8 cellular contexts compared by ENCODE assay signal in genomic region chr3:47421741-47422649, GRCh38. TPM values are rescaled to one million over a fixed set of nuclear protein-coding genes. Genes with fewer than 3 reads are reported as not detected.
DNase-seq lines count a peak whose midpoint lies in the region; ATAC-seq and TF ChIP-seq lines count a peak whose summit lies in the region.

No MANE protein-coding gene starts in this region.

- H3K4me1 ChIP-seq in gastroesophageal sphincter (peaks cover 0 to 19% (median 11%) of the 10 kb centered on the region in 3 donors), sigmoid colon (peaks cover 0 to 18% (median 12%) of the 10 kb centered on the region in 4 donors)

- WGBS in gastroesophageal sphincter (ENCODE audit: low coverage in 1 of 2), 2 donors: 100% methylated on average over 1 of the region's 13 CpGs; no CpG with 5 or more reads in 1 of the 2 donors
- 74 to 83% methylated on average over 13 of the region's 13 CpGs for WGBS in sigmoid colon, 2 donors

- intact Hi-C loops in sigmoid colon (cut with DNase I): loop anchor here (1.0 kb wide), 1 partner anchor 54 kb away; no protein-coding TSS in a partner anchor

- H3K27me3 ChIP-seq in gastroesophageal sphincter (no peaks in the 10 kb centered on the region), sigmoid colon (no peaks in the 10 kb centered on the region)

- no peak overlapping the region for H3K4me3 ChIP-seq in gastroesophageal sphincter
- H3K4me3 ChIP-seq in sigmoid colon: no peak overlapping the region

- DNase-seq in HS-27A (ENCODE audit: low read depth) (peak; percentile 20), sigmoid colon (peak; percentile 68), NCI-H2081 (lab: John Stamatoyannopoulos, UW) (no peak)
- DNase-seq in activated CD8-positive, alpha-beta memory T cell treated with anti-CD3 and anti-CD28 coated beads, Interleukin-2, amount 10 ng/mL, durations not matched to agents 7 days and 5 days: no peak

- H3K4me1 Mint-ChIP-seq in activated CD8-positive, alpha-beta memory T cell treated with anti-CD3 and anti-CD28 coated beads, Interleukin-2, amount 10 ng/mL, durations not matched to agents 7 days and 5 days: peaks cover 20% of the 10 kb centered on the region

- peak overlapping the region; percentile 44 for H3K27ac ChIP-seq in C4-2B
- H3K27ac ChIP-seq in gastroesophageal sphincter: peak overlapping the region in 3 of 4 donors; percentile 71 to 74 (median 72)
- H3K27ac ChIP-seq in sigmoid colon: peak overlapping the region; percentile 55 to 76 (median 69)

- TF ChIP-seq CTCF in C4-2B (conservative IDR thresholded peaks at IDR 0.05) (no peak; the same call in 1 of the 2 replicates), gastroesophageal sphincter (IDR thresholded peaks at IDR 0.05) (peak in 2 of 4 experiments; percentile 8 to 13), sigmoid colon (IDR thresholded peaks at IDR 0.05) (no peak)

- CTCF ChIA-PET in activated CD8-positive, alpha-beta memory T cell treated with anti-CD3 and anti-CD28 coated beads, Interleukin-2, amount 10 ng/mL, durations not matched to agents 7 days and 5 days (lab: Charles Lee): interaction anchor here (0.6 to 6.0 kb wide), 27 partner anchors 9 to 367 kb away, joined by 3 to 89 read pairs (median 5); partner anchors contain the start of genes ELP6, PTPN23 and SCAP

- TF ChIP-seq EP300 in gastroesophageal sphincter (IDR thresholded peaks at IDR 0.05) (no peak), sigmoid colon (IDR thresholded peaks at IDR 0.05) (no peak)

- H3K36me3 Mint-ChIP-seq in activated CD8-positive, alpha-beta memory T cell treated with anti-CD3 and anti-CD28 coated beads, Interleukin-2, amount 10 ng/mL, durations not matched to agents 7 days and 5 days: peaks cover 4% of the 10 kb centered on the region

- H3K36me3 ChIP-seq in gastroesophageal sphincter (peaks cover 0 to 90% of the 10 kb centered on the region in 2 donors), sigmoid colon (peaks cover 1 to 71% (median 24%) of the 10 kb centered on the region in 4 donors)

- peak overlapping the region; percentile 98 for H3K27ac Mint-ChIP-seq in activated CD8-positive, alpha-beta memory T cell treated with anti-CD3 and anti-CD28 coated beads, Interleukin-2, amount 10 ng/mL, durations not matched to agents 7 days and 5 days

- H3K9me3 ChIP-seq in gastroesophageal sphincter: no peaks in the 10 kb centered on the region
- no peaks in the 10 kb centered on the region for H3K9me3 ChIP-seq in sigmoid colon

- no peak for ATAC-seq in activated CD8-positive, alpha-beta memory T cell treated with anti-CD3 and anti-CD28 coated beads, Interleukin-2, amount 10 ng/mL, durations not matched to agents 7 days and 5 days
- ATAC-seq in gastroesophageal sphincter (no peak), HG02852 (IDR thresholded peaks at IDR 0.05; ENCODE audit: unreplicated experiment) (no peak), GM21528 (IDR thresholded peaks at IDR 0.05; ENCODE audit: low FRiP score, unreplicated experiment) (no peak)

- TF ChIP-seq POLR2A in gastroesophageal sphincter (IDR thresholded peaks at IDR 0.05): no peak
- TF ChIP-seq POLR2A in sigmoid colon (IDR thresholded peaks at IDR 0.05): no peak

- no peaks in the 10 kb centered on the region for H3K9me3 Mint-ChIP-seq in activated CD8-positive, alpha-beta memory T cell treated with anti-CD3 and anti-CD28 coated beads, Interleukin-2, amount 10 ng/mL, durations not matched to agents 7 days and 5 days (ENCODE audit: low read depth)

- no peak overlapping the region for H3K4me3 Mint-ChIP-seq in activated CD8-positive, alpha-beta memory T cell treated with anti-CD3 and anti-CD28 coated beads, Interleukin-2, amount 10 ng/mL, durations not matched to agents 7 days and 5 days

- H3K27me3 Mint-ChIP-seq in activated CD8-positive, alpha-beta memory T cell treated with anti-CD3 and anti-CD28 coated beads, Interleukin-2, amount 10 ng/mL, durations not matched to agents 7 days and 5 days: no peaks in the 10 kb centered on the region

RNA-seq across cellular contexts. Expression of gene PTPN23, which starts 41.2 kb away (rescaled TPM):
- 10 to 100 TPM; 27.0 to 32.9 TPM for total RNA-seq in activated CD8-positive, alpha-beta memory T cell treated with anti-CD3 and anti-CD28 coated beads, Interleukin-2, amount 10 ng/mL, durations not matched to agents 7 days and 5 days
- 10 to 100 TPM in 3 of 4 donors, 1 to 10 TPM in 1; 9.1 to 34.2 (median 19.5) TPM for total RNA-seq in gastroesophageal sphincter
- total RNA-seq in sigmoid colon: 10 to 100 TPM; 11.0 to 26.9 (median 14.7) TPM
- polyA plus RNA-seq in sigmoid colon: 10 to 100 TPM in 2 of 3 donors, 1 to 10 TPM in 1; 7.8 to 23.1 (median 10.2) TPM

RNA-seq across cellular contexts. Expression of gene SCAP, which starts 53.7 kb away (rescaled TPM):
- 10 to 100 TPM; 65.5 to 69.2 TPM for total RNA-seq in activated CD8-positive, alpha-beta memory T cell treated with anti-CD3 and anti-CD28 coated beads, Interleukin-2, amount 10 ng/mL, durations not matched to agents 7 days and 5 days
- total RNA-seq in gastroesophageal sphincter: 10 to 100 TPM; 58.8 to 93.5 (median 71.5) TPM
- 10 to 100 TPM; 49.2 to 63.9 (median 56.9) TPM for total RNA-seq in sigmoid colon
- polyA plus RNA-seq in sigmoid colon: 10 to 100 TPM; 10.8 to 81.0 (median 16.9) TPM

Comparison
In these comparisons a context has a peak if more than half of its experiments do, and no peak if none do; other contexts are left out.
1. DNase-seq: peak in HS-27A (single experiment) and sigmoid colon (single experiment); none in activated CD8-positive, alpha-beta memory T cell treated with anti-CD3 and anti-CD28 coated beads, Interleukin-2, amount 10 ng/mL, durations not matched to agents 7 days and 5 days (single experiment) and NCI-H2081 (0 of 2).
2. Peak in every context shown above with its lines, with median percentiles within 50 percentile points of each other: H3K27ac ChIP-seq.